21 cellular contexts compared by ENCODE assay signal in the genomic region with DNA sequence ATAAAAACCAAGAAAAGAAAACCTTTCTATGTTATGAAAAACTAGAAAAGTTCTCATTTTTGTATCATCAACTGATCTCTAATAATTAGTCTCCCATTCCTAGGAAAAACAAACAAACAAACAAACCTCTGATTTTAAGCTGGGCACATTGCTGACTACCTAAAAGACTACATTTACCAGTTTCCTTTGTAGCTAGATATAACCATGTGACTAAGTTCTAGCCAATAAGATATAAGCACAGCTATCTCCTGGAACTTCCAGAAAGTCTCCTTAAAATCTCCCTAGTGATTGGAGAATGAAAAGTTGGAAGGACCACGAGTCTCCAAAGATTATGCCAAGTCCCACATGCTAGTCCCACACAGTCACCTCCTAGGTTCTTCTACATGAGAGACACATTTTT.
"Had no signal": no experiment of that assay in that cellular context is flagged by ENCODE, and none has a peak within 500 bp of the region (broad histone marks: within the 10 kb centered on the region; RNA-seq: fewer than 3 reads in every experiment).

No MANE protein-coding gene starts in this region.

- H3K4me1 ChIP-seq: right lobe of liver, uterus had no signal

- ATAC-seq: mucosa of descending colon; naive thymus-derived CD4-positive, alpha-beta T cell; natural killer cell treated with Interleukin-12 subunit alpha and Interleukin-12 subunit beta and Interleukin-15 and Interleukin-18, amount 100 ng/mL, for 72 hours; right lobe of liver; stimulated activated memory B cell treated with anti-CD40 and anti-IgM and Interleukin-4, amounts not matched to agents 10 μg/mL and 1 μg/mL and 100 μg/mL, for 72 hours; stimulated activated naive CD8-positive, alpha-beta T cell treated with anti-CD3 and anti-CD28 coated beads, Interleukin-15, amount 100 ng/mL, for 72 hours had no signal

- H3K36me3 ChIP-seq: left ventricle myocardium inferior, ovary, right atrium auricular region, right lobe of liver, tibial nerve, uterus had no signal

- H3K4me2 ChIP-seq: smooth muscle cell had no signal

- H3K27me3 ChIP-seq: ovary, right atrium auricular region, right lobe of liver, tibial nerve, uterus had no signal

- H3K27ac ChIP-seq: left ventricle myocardium inferior, ovary, right atrium auricular region, right lobe of liver, tibial nerve, uterus had no signal

- H3K4me3 ChIP-seq: left ventricle myocardium inferior, lung, mucosa of descending colon, ovary, right atrium auricular region, right lobe of liver, smooth muscle cell, tibial nerve, uterus had no signal

- DNase-seq: islet precursor cell; left ventricle myocardium inferior; midbrain; mucosa of descending colon; naive thymus-derived CD4-positive, alpha-beta T cell; ovary; right lobe of liver; stimulated activated CD4-positive, alpha-beta T cell treated with anti-CD3 and anti-CD28 coated beads, Interleukin-1b, Interleukin-23, amount 100 ng/mL, for 48 hours; stimulated activated CD4-positive, alpha-beta T cell treated with anti-CD3 and anti-CD28 coated beads, Interleukin-2, amount 100 ng/mL, for 48 hours; stimulated activated CD4-positive, alpha-beta T cell treated with anti-CD3 and anti-CD28 coated beads, Interleukin-4, amount 100 ng/mL, for 4 hours; stimulated activated CD8-positive, alpha-beta memory T cell treated with anti-CD3 and anti-CD28 coated beads, Interleukin-4, amount 100 ng/mL, for 48 hours; stimulated activated naive CD4-positive, alpha-beta T cell treated with Interleukin-2 at 50 U/mL for 16 hours; stimulated activated naive CD8-positive, alpha-beta T cell treated with anti-CD3 and anti-CD28 coated beads, Interleukin-15, amount 100 ng/mL, for 72 hours; substantia nigra; uterus had no signal

- H3K9me3 ChIP-seq: left ventricle myocardium inferior, mucosa of descending colon, ovary, right atrium auricular region, right lobe of liver, tibial nerve, uterus had no signal
